8 cellular contexts compared by ENCODE assay signal in genomic region chr12:121009744-121010143, GRCh38. TPM values are rescaled to one million over a fixed set of nuclear protein-coding genes. Genes with fewer than 3 reads are reported as not detected.
DNase-seq lines count a peak whose midpoint lies in the region; ATAC-seq and TF ChIP-seq lines count a peak whose summit lies in the region.

No MANE protein-coding gene starts in this region.

- H3K4me2 ChIP-seq in osteoblast (ENCODE audit: insufficient read depth, low read length): no peak overlapping the region

- peak; percentile 1 for DNase-seq in GF-D8 (lab: John Stamatoyannopoulos, UW)
- peak; percentile 50 for DNase-seq in NCI-H460 (ENCODE audit: extremely low read depth, low read depth)
- DNase-seq in erythroblast (lab: John Stamatoyannopoulos, UW): peak; percentile 26 to 30
- no peak for DNase-seq in osteoblast (ENCODE audit: insufficient read length, low spot score, missing footprints)
- no peak for DNase-seq in NCI-H345 treated with DMSO at 0.1 percent for 48 hours (lab: John Stamatoyannopoulos, UW; ENCODE audit: unreplicated experiment)
- no peak for DNase-seq in NCI-H1930 (lab: John Stamatoyannopoulos, UW)
- DNase-seq in stimulated activated CD4-positive, alpha-beta T cell treated with anti-CD3 and anti-CD28 coated beads, Interleukin-12 subunit alpha, Interleukin-12 subunit beta, amount 100 ng/mL, for 4 hours: no peak

- H3K27me3 ChIP-seq in osteoblast (ENCODE audit: insufficient read depth, low read length): no peaks in the 10 kb centered on the region

- ATAC-seq in GM21360 (IDR thresholded peaks at IDR 0.05; ENCODE audit: unreplicated experiment): no peak

- no peak overlapping the region for H2AFZ ChIP-seq in osteoblast (ENCODE audit: low read length)

- TF ChIP-seq POLR2A in erythroblast (IDR thresholded peaks at IDR 0.05; ENCODE audit: low read length): no peak

- H3K79me2 ChIP-seq in osteoblast (ENCODE audit: insufficient read depth, low read length): peaks cover 2% of the 10 kb centered on the region

- H3K36me3 ChIP-seq in osteoblast (ENCODE audit: insufficient read depth, low read length): peaks cover 34% of the 10 kb centered on the region

- no peaks in the 10 kb centered on the region for H3K9me3 ChIP-seq in osteoblast (ENCODE audit: low read depth, low read length)

- H4K20me1 ChIP-seq in osteoblast (ENCODE audit: insufficient read depth, low read length): no peaks in the 10 kb centered on the region

- TF ChIP-seq CTCF in osteoblast (IDR thresholded peaks at IDR 0.05; ENCODE audit: extremely low read depth, low read depth, low read length): peak; percentile 50

- no peak overlapping the region for H3K4me3 ChIP-seq in osteoblast (ENCODE audit: insufficient read depth, low read length)

- H3K27ac ChIP-seq in osteoblast (ENCODE audit: low read depth, low read length): no peak overlapping the region

- no peaks in the 10 kb centered on the region for H3K4me1 ChIP-seq in osteoblast (ENCODE audit: insufficient read depth, low read length)

RNA-seq across cellular contexts. Expression of gene C12orf43, which starts 6.5 kb away (rescaled TPM):
- 17.8 and 18.6 TPM in 2 replicates for total RNA-seq in NCI-H460 (2014; rRNA removed; shearing (Covaris generic))
- polyA plus RNA-seq in NCI-H460 (2014; cell fraction: nucleus; rRNA removed): 5.3 and 14.6 TPM in 2 replicates
- total RNA-seq in osteoblast: 11.8 and 15.2 TPM in 2 replicates

RNA-seq across cellular contexts. Expression of gene OASL, which starts 29.3 kb away (rescaled TPM):
- total RNA-seq in NCI-H460 (2014; rRNA removed; shearing (Covaris generic)): 0.17 TPM in 1 of 2 replicates, not detected in the other
- polyA plus RNA-seq in NCI-H460 (2014; cell fraction: nucleus; rRNA removed): not detected in 2 replicates
- total RNA-seq in osteoblast: 0.72 and 1.2 TPM in 2 replicates

RNA-seq across cellular contexts. Expression of gene HNF1A, which starts 31.4 kb away (rescaled TPM):
- total RNA-seq in NCI-H460 (2014; rRNA removed; shearing (Covaris generic)): not detected in 2 replicates
- polyA plus RNA-seq in NCI-H460 (2014; cell fraction: nucleus; rRNA removed): not detected in 2 replicates
- total RNA-seq in osteoblast: not detected in 2 replicates

Comparison
In these comparisons a context has a peak if more than half of its experiments do, and no peak if none do; other contexts are left out.
1. DNase-seq: peak in GF-D8 (single experiment), NCI-H460 (single experiment) and erythroblast (2 of 2); none in osteoblast (single experiment), NCI-H345 treated with DMSO at 0.1 percent for 48 hours (single experiment), NCI-H1930 (0 of 2) and stimulated activated CD4-positive, alpha-beta T cell treated with anti-CD3 and anti-CD28 coated beads, Interleukin-12 subunit alpha, Interleukin-12 subunit beta, amount 100 ng/mL, for 4 hours (single experiment).